Comparison of ENCODE assay signal across 8 cellular contexts in the genomic region with DNA sequence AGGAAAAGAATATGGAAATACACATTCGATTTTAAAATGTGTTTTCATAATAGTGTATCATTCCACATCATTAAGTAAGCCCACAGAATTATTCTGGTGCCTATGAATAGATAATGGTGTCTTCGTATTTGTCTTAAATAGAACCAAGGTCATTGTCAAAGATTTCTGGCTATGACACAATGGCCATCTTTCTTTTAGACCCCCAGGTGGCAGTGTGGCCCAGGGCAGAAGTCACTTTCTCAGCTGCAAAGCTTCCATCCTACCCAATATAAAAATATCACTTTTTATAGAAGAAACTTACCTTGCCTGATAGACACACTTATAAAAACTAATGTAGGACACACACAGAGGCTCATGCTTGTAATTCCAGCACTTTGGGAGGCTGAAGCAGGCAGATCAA. TPM values are rescaled to one million over a fixed set of nuclear protein-coding genes. Genes with fewer than 3 reads are reported as not detected.
DNase-seq lines count a peak whose midpoint lies in the region; ATAC-seq and TF ChIP-seq lines count a peak whose summit lies in the region.

No MANE protein-coding gene starts in this region.

- no peaks in the 10 kb centered on the region for H3K27me3 Mint-ChIP-seq in MCF 10A (ENCODE audit: insufficient read depth, unreplicated experiment)

- intact Hi-C loops in MCF 10A (cut with micrococcal nuclease): loop anchor here (1.0 to 10.0 kb wide), 3 partner anchors 128 to 469 kb away; no protein-coding TSS in a partner anchor
- intact Hi-C loops in breast epithelium (cut with DNase I; ENCODE audit: low total_unique reads): no loop called here
- intact Hi-C loops in left colon (cut with DNase I, micrococcal nuclease): no loop called here

- CTCF ChIA-PET in MCF 10A (lab: Yijun Ruan, JAX): interaction anchor here (0.6 to 1.1 kb wide), 5 partner anchors 112 to 510 kb away, joined by 3 to 4 read pairs (median 3); no protein-coding TSS in a partner anchor

- H3K4me3 Mint-ChIP-seq in MCF 10A (ENCODE audit: unreplicated experiment): no peak overlapping the region

- no peak for TF ChIP-seq POLR2A in breast epithelium (IDR thresholded peaks at IDR 0.05)

- TF ChIP-seq CTCF in MCF 10A (IDR thresholded peaks at IDR 0.05; ENCODE audit: unreplicated experiment) (peak; percentile 35), breast epithelium (IDR thresholded peaks at IDR 0.05) (no peak)

- H3K4me1 Mint-ChIP-seq in MCF 10A (ENCODE audit: insufficient read depth, unreplicated experiment): no peaks in the 10 kb centered on the region

- no peak overlapping the region for H3K27ac Mint-ChIP-seq in MCF 10A (ENCODE audit: low read depth, unreplicated experiment)

- no peak overlapping the region for H3K4me3 ChIP-seq in breast epithelium
- no peak overlapping the region for H3K4me3 ChIP-seq in Jurkat, Clone E6-1 (ENCODE audit: low read length)

- no peaks in the 10 kb centered on the region for H3K9me3 Mint-ChIP-seq in MCF 10A (ENCODE audit: unreplicated experiment)

- BruUV-seq in MCF 10A (replicated peaks; lab: Mats Ljungman, UMichigan): no TSS peak

- H3K36me3 Mint-ChIP-seq in MCF 10A (ENCODE audit: insufficient read depth, unreplicated experiment): no peaks in the 10 kb centered on the region

- no peaks in the 10 kb centered on the region for H3K4me1 ChIP-seq in breast epithelium

- no peaks in the 10 kb centered on the region for H3K36me3 ChIP-seq in breast epithelium

- no peaks in the 10 kb centered on the region for H3K9me3 ChIP-seq in breast epithelium

- H3K27ac ChIP-seq in breast epithelium: no peak overlapping the region

- ATAC-seq in left colon (peak; percentile 53), GM21423 (IDR thresholded peaks at IDR 0.05; ENCODE audit: unreplicated experiment) (no peak), HG03565 (IDR thresholded peaks at IDR 0.05; ENCODE audit: unreplicated experiment) (no peak)

- DNase-seq in MCF 10A (ENCODE audit: unreplicated experiment): peak; percentile 40
- DNase-seq in breast epithelium (ENCODE audit: low spot score in 2 of 2): no peak
- peak; percentile 25 for DNase-seq in Jurkat, Clone E6-1 (ENCODE audit: low read depth, low spot score)
- DNase-seq in activated CD4-positive, alpha-beta T cell treated with anti-CD3 and anti-CD28 coated beads, Interleukin-2, amount 50 U/mL, for 1 hour: peak; percentile 19
- peak in 1 of 2 donors; percentile 18 for DNase-seq in left colon
- DNase-seq in NCI-H1092 treated with DMSO at 0.1 percent for 48 hours (lab: John Stamatoyannopoulos, UW): no peak

- H3K27me3 ChIP-seq in breast epithelium: no peaks in the 10 kb centered on the region

- POLR2A ChIA-PET in MCF 10A (lab: Yijun Ruan, JAX): no interaction called here

RNA-seq across cellular contexts. Expression of a gene that starts 57.5 kb away (rescaled TPM):
- 16.3 and 17.3 TPM in 2 replicates for total RNA-seq in MCF 10A (2022)
- total RNA-seq in breast epithelium: 1 to 10 TPM; 3.2 to 6.1 (median 5.6) TPM
- 8.8 TPM for polyA plus RNA-seq in Jurkat, Clone E6-1 (2012; ENCODE audit: insufficient read depth, insufficient read length)
- 1 to 10 TPM; 3.2 to 3.5 TPM for total RNA-seq in left colon

RNA-seq across cellular contexts. Expression of a gene that starts 57.7 kb away (rescaled TPM):
- total RNA-seq in MCF 10A (2022): 52.4 and 54.6 TPM in 2 replicates
- 10 to 100 TPM; 14.6 to 21.6 (median 17.7) TPM for total RNA-seq in breast epithelium
- polyA plus RNA-seq in Jurkat, Clone E6-1 (2012; ENCODE audit: insufficient read depth, insufficient read length): 54.4 TPM
- 10 to 100 TPM; 19.0 to 25.6 TPM for total RNA-seq in left colon

Comparison
In these comparisons a context has a peak if more than half of its experiments do, and no peak if none do; other contexts are left out.
1. DNase-seq: peak in MCF 10A (single experiment), Jurkat, Clone E6-1 (single experiment) and activated CD4-positive, alpha-beta T cell treated with anti-CD3 and anti-CD28 coated beads, Interleukin-2, amount 50 U/mL, for 1 hour (single experiment); none in breast epithelium (0 of 2) and NCI-H1092 treated with DMSO at 0.1 percent for 48 hours (single experiment).